ENCODE assay signal across 20 cellular contexts in the genomic region with DNA sequence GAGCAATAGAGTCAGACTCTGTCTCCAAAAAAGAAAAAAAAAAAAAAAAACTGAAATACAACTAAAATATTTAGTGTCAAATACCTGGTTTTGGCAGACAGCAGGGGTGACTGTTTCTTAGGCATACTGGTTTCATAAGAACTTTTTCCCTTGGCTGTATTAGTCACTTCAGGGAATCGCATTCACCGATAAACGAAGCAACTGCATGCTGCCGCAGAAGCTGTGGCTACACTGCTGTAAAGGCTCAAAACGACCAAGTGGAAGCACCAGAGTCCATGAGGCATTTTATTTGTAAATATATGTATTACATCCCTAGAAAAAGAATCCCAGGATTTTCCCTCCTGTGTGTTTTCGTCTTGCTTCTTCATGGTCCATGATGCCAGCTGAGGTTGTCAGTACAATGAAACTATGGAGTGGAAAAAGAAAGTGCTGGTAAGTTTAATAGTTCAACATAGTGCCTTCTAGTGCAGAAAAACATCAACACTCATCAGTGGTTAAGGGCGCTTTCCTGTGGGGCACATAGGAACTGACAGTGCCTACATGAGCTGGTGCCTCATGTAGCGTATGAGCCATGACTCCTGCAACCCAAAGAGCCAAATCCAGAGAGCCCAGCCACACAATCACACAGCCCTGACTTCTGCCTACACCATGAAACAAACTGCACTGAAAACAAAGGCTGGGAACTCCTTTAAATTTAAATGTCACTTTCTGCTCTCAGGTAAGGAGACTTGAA. TPM values are rescaled to one million over a fixed set of nuclear protein-coding genes. Genes with fewer than 3 reads are reported as not detected.
DNase-seq lines count a peak whose midpoint lies in the region; ATAC-seq and TF ChIP-seq lines count a peak whose summit lies in the region.
"Had no signal": no experiment of that assay in that cellular context is flagged by ENCODE, and none has a peak within 500 bp of the region (broad histone marks: within the 10 kb centered on the region; RNA-seq: fewer than 3 reads in every experiment).

No MANE protein-coding gene starts in this region.

- peaks cover 38% of the 10 kb centered on the region for H3K4me1 Mint-ChIP-seq in activated CD4-positive, alpha-beta T cell treated with anti-CD3 and anti-CD28 coated beads, Interleukin-2, amount 10 ng/mL, durations not matched to agents 24 days and 14 days
- peaks cover 42% of the 10 kb centered on the region for H3K4me1 Mint-ChIP-seq in activated naive CD8-positive, alpha-beta T cell treated with anti-CD3 and anti-CD28 coated beads for 36 hours

- H3K9ac ChIP-seq in Karpas-422 (ENCODE audit: low read length): no peak overlapping the region

- H3K36me3 ChIP-seq in Karpas-422 (ENCODE audit: insufficient read depth, low read length): peaks cover 50% of the 10 kb centered on the region
- H3K36me3 ChIP-seq in gastrocnemius medialis: peaks cover 0 to 54% of the 10 kb centered on the region in 2 donors

- no peak overlapping the region for H3K4me2 ChIP-seq in Karpas-422 (ENCODE audit: low read depth, low read length, poor library complexity, severe bottlenecking)

- intact Hi-C loops in activated CD4-positive, alpha-beta T cell treated with anti-CD3 and anti-CD28 coated beads, Interleukin-2, amount 10 ng/mL, durations not matched to agents 24 days and 14 days (cut with micrococcal nuclease): no loop called here
- intact Hi-C loops in gastrocnemius medialis (cut with DNase I; ENCODE audit: low total_unique reads): no loop called here

- H3K9me3 ChIP-seq in Karpas-422 (ENCODE audit: low read length) (no peaks in the 10 kb centered on the region), gastrocnemius medialis (no peaks in the 10 kb centered on the region)
- H3K9me3 ChIP-seq: adrenal gland, sigmoid colon, SJCRH30, upper lobe of right lung had no signal

- TF ChIP-seq CTCF in gastrocnemius medialis (IDR thresholded peaks at IDR 0.05 in 4 of 5, conservative IDR thresholded peaks at IDR 0.05 in 1 of 5): no peak

- H3K27me3 ChIP-seq in Karpas-422 (ENCODE audit: low read length) (no peaks in the 10 kb centered on the region), gastrocnemius medialis (no peaks in the 10 kb centered on the region)
- H3K27me3 ChIP-seq: adrenal gland, sigmoid colon, SJCRH30, upper lobe of right lung had no signal

- H3K4me1 ChIP-seq in Karpas-422 (ENCODE audit: low read length) (peaks cover 11% of the 10 kb centered on the region), gastrocnemius medialis (peaks cover 43 to 53% of the 10 kb centered on the region in 2 donors)

- no peak for DNase-seq in activated CD4-positive, alpha-beta T cell treated with anti-CD3 and anti-CD28 coated beads, Interleukin-2, amount 10 ng/mL, durations not matched to agents 24 days and 14 days
- no peak for DNase-seq in activated CD4-positive, alpha-beta T cell treated with anti-CD3 and anti-CD28 coated beads for 4 hours
- DNase-seq in Karpas-422 (peak; percentile 43), gastrocnemius medialis (no peak)
- DNase-seq in activated naive CD8-positive, alpha-beta T cell treated with anti-CD3 and anti-CD28 coated beads for 36 hours: no peak
- DNase-seq: adrenal gland, cerebellar nuclear complex, left cardiac atrium, midbrain, NCI-H1048, NCI-H2081, NCI-H526, OCI-M1, sigmoid colon, SJCRH30, upper lobe of right lung had no signal

- H3K79me2 ChIP-seq in Karpas-422 (ENCODE audit: low read length): peaks cover 35% of the 10 kb centered on the region

- H3K9me3 Mint-ChIP-seq in activated CD4-positive, alpha-beta T cell treated with anti-CD3 and anti-CD28 coated beads, Interleukin-2, amount 10 ng/mL, durations not matched to agents 24 days and 14 days: peaks cover 7% of the 10 kb centered on the region
- H3K9me3 Mint-ChIP-seq in activated naive CD8-positive, alpha-beta T cell treated with anti-CD3 and anti-CD28 coated beads for 36 hours: no peaks in the 10 kb centered on the region

- H3K27ac ChIP-seq in Karpas-422 (ENCODE audit: low read length) (no peak overlapping the region), gastrocnemius medialis (peak overlapping the region; percentile 87 to 96 (median 90))
- H3K27ac ChIP-seq: adrenal gland, HL-60, sigmoid colon, SJCRH30, upper lobe of right lung had no signal

- TF ChIP-seq POLR2A in gastrocnemius medialis (IDR thresholded peaks at IDR 0.05): no peak

- H3K4me3 Mint-ChIP-seq in activated CD4-positive, alpha-beta T cell treated with anti-CD3 and anti-CD28 coated beads, Interleukin-2, amount 10 ng/mL, durations not matched to agents 24 days and 14 days: no peak overlapping the region
- no peak overlapping the region for H3K4me3 Mint-ChIP-seq in activated naive CD8-positive, alpha-beta T cell treated with anti-CD3 and anti-CD28 coated beads for 36 hours

- peak overlapping the region; percentile 57 for H3K27ac Mint-ChIP-seq in activated CD4-positive, alpha-beta T cell treated with anti-CD3 and anti-CD28 coated beads, Interleukin-2, amount 10 ng/mL, durations not matched to agents 24 days and 14 days
- peak overlapping the region; percentile 28 for H3K27ac Mint-ChIP-seq in activated naive CD8-positive, alpha-beta T cell treated with anti-CD3 and anti-CD28 coated beads for 36 hours

- H3K4me3 ChIP-seq in Karpas-422 (ENCODE audit: low read length) (no peak overlapping the region), gastrocnemius medialis (no peak overlapping the region)
- H3K4me3 ChIP-seq: adrenal gland, sigmoid colon, SJCRH30, upper lobe of right lung had no signal

- H3K9me2 ChIP-seq in Karpas-422 (replicated peaks; ENCODE audit: insufficient read depth, low read length): no peaks in the 10 kb centered on the region

- H3K36me3 Mint-ChIP-seq in activated CD4-positive, alpha-beta T cell treated with anti-CD3 and anti-CD28 coated beads, Interleukin-2, amount 10 ng/mL, durations not matched to agents 24 days and 14 days (ENCODE audit: low read depth): peaks cover 50% of the 10 kb centered on the region
- peaks cover 52% of the 10 kb centered on the region for H3K36me3 Mint-ChIP-seq in activated naive CD8-positive, alpha-beta T cell treated with anti-CD3 and anti-CD28 coated beads for 36 hours

- H3K27me3 Mint-ChIP-seq in activated CD4-positive, alpha-beta T cell treated with anti-CD3 and anti-CD28 coated beads, Interleukin-2, amount 10 ng/mL, durations not matched to agents 24 days and 14 days: no peaks in the 10 kb centered on the region
- no peaks in the 10 kb centered on the region for H3K27me3 Mint-ChIP-seq in activated naive CD8-positive, alpha-beta T cell treated with anti-CD3 and anti-CD28 coated beads for 36 hours

- in situ Hi-C loops in gastrocnemius medialis (cut with MboI; ENCODE audit: low sequenced_read_pairs in 4 of 4): loop anchor here in 2 of 4 donors (25.0 kb wide), 2 partner anchors 279 to 729 kb away; a partner anchor contains a TSS

- H4K20me1 ChIP-seq in Karpas-422 (ENCODE audit: insufficient read depth, low read depth, low read length): peaks cover 48% of the 10 kb centered on the region

- ATAC-seq in gastrocnemius medialis: no peak
- no peak for ATAC-seq in HG02763 (IDR thresholded peaks at IDR 0.05; ENCODE audit: unreplicated experiment)
- ATAC-seq in HG03565 (IDR thresholded peaks at IDR 0.05; ENCODE audit: unreplicated experiment): no peak
- ATAC-seq in HG03045 (IDR thresholded peaks at IDR 0.05; ENCODE audit: unreplicated experiment): no peak
- ATAC-seq: left cardiac atrium, upper lobe of right lung had no signal

- H2AFZ ChIP-seq in Karpas-422 (ENCODE audit: low read length): no peak overlapping the region

RNA-seq across cellular contexts. Expression of a gene that starts 7.3 kb away (rescaled TPM):
- 1,857 and 1,884 TPM in 2 replicates for total RNA-seq in activated CD4-positive, alpha-beta T cell treated with anti-CD3 and anti-CD28 coated beads, Interleukin-2, amount 10 ng/mL, durations not matched to agents 24 days and 14 days
- total RNA-seq in Karpas-422 (2014; rRNA removed; shearing (Covaris generic); ENCODE audit: low replicate concordance): 2,194 and 2,892 TPM in 2 replicates
- total RNA-seq in activated naive CD8-positive, alpha-beta T cell treated with anti-CD3 and anti-CD28 coated beads for 36 hours: 1,000 to 10,000 TPM; 1,879 to 1,890 TPM
- total RNA-seq in gastrocnemius medialis: 1,000 to 10,000 TPM; 1,340 to 2,259 (median 1,706) TPM

RNA-seq across cellular contexts. Expression of a gene that starts 18.5 kb away (rescaled TPM):
- 97.2 and 98.5 TPM in 2 replicates for total RNA-seq in activated CD4-positive, alpha-beta T cell treated with anti-CD3 and anti-CD28 coated beads, Interleukin-2, amount 10 ng/mL, durations not matched to agents 24 days and 14 days
- 120 and 287 TPM in 2 replicates for total RNA-seq in Karpas-422 (2014; rRNA removed; shearing (Covaris generic); ENCODE audit: low replicate concordance)
- 100 to 1,000 TPM; 102 to 105 TPM for total RNA-seq in activated naive CD8-positive, alpha-beta T cell treated with anti-CD3 and anti-CD28 coated beads for 36 hours
- 10 to 100 TPM; 25.2 to 40.5 (median 37.5) TPM for total RNA-seq in gastrocnemius medialis
